Comparison of ENCODE assay signal across 1 cellular context in the genomic region with DNA sequence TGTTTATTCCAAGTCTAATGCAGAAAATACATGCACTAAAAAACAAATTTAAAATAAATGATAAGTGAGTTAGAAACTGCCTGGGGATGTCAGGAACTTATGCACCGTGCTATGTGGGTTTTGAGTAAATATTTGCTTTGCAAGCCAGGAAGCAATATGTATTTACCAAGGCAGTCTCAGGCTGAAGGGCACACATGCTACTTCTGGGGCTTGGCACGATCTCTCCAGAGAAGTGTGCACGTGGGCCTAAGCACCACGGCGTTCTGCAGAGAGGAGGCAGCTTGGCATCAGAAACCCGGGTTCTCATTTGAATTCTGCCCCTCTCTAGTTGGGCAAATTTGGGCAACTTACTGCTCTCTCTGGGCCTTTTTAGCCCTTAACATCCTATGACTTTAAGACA.
TF ChIP-seq lines count a peak whose summit lies in the region.

No MANE protein-coding gene starts in this region.

TF ChIP-seq in A549, 52 proteins besides CTCF, POLR2A, EP300 and RAD21 (continued from another document):
- TF ChIP-seq, protein P1, sequence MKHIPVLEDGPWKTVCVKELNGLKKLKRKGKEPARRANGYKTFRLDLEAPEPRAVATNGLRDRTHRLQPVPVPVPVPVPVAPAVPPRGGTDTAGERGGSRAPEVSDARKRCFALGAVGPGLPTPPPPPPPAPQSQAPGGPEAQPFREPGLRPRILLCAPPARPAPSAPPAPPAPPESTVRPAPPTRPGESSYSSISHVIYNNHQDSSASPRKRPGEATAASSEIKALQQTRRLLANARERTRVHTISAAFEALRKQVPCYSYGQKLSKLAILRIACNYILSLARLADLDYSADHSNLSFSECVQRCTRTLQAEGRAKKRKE (CRISPR knock-in tag; IDR thresholded peaks at IDR 0.05; ENCODE audit: low read depth) = peak; percentile 90
- TF ChIP-seq, protein P2, sequence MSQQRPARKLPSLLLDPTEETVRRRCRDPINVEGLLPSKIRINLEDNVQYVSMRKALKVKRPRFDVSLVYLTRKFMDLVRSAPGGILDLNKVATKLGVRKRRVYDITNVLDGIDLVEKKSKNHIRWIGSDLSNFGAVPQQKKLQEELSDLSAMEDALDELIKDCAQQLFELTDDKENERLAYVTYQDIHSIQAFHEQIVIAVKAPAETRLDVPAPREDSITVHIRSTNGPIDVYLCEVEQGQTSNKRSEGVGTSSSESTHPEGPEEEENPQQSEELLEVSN (IDR thresholded peaks at IDR 0.05; ENCODE audit: borderline replicate concordance, low read depth) = peak; percentile 85
- TF ChIP-seq, protein P3, sequence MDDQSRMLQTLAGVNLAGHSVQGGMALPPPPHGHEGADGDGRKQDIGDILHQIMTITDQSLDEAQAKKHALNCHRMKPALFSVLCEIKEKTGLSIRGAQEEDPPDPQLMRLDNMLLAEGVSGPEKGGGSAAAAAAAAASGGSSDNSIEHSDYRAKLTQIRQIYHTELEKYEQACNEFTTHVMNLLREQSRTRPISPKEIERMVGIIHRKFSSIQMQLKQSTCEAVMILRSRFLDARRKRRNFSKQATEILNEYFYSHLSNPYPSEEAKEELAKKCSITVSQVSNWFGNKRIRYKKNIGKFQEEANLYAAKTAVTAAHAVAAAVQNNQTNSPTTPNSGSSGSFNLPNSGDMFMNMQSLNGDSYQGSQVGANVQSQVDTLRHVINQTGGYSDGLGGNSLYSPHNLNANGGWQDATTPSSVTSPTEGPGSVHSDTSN (IDR thresholded peaks at IDR 0.05) = peak; percentile 45; the same call in 1 of the 2 replicates
- TF ChIP-seq SMC3 (IDR thresholded peaks at IDR 0.05) (no peak; the same call in 2 of the 3 replicates), FOSB (CRISPR knock-in tag; IDR thresholded peaks at IDR 0.05) (no peak), MYC (IDR thresholded peaks at IDR 0.05; ENCODE audit: borderline replicate concordance, low read length) (peak; percentile 74), ESRRA (IDR thresholded peaks at IDR 0.05; ENCODE audit: borderline replicate concordance, low read length) (no peak), JUN (IDR thresholded peaks at IDR 0.05) (peak in 1 of 2 experiments; percentile 50; a peak in 1 of 5 replicates), ZNF302 (CRISPR knock-in tag; IDR thresholded peaks at IDR 0.05) (peak; percentile 50; the same call in 1 of the 2 replicates), RNF2 (IDR thresholded peaks at IDR 0.05; ENCODE audit: borderline replicate concordance, low read depth) (no peak), EHF (CRISPR knock-in tag; IDR thresholded peaks at IDR 0.05) (no peak), CHD4 (IDR thresholded peaks at IDR 0.05; ENCODE audit: borderline replicate concordance) (no peak), CEBPB (IDR thresholded peaks at IDR 0.05) (0 out of 4 replicates have a peak, but pooled peaks of 1 of the 2 experiments have one; percentile 25), HOXB13 (CRISPR knock-in tag; IDR thresholded peaks at IDR 0.05; ENCODE audit: low read depth) (peak; percentile 74; the same call in 1 of the 2 replicates), MAZ (IDR thresholded peaks at IDR 0.05; ENCODE audit: borderline replicate concordance, low read depth, low read length) (no peak), RFX5 (IDR thresholded peaks at IDR 0.05) (no peak)
- TF ChIP-seq, protein P4, sequence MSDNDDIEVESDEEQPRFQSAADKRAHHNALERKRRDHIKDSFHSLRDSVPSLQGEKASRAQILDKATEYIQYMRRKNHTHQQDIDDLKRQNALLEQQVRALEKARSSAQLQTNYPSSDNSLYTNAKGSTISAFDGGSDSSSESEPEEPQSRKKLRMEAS (IDR thresholded peaks at IDR 0.05) = peak; percentile 97
- TF ChIP-seq, protein P5, sequence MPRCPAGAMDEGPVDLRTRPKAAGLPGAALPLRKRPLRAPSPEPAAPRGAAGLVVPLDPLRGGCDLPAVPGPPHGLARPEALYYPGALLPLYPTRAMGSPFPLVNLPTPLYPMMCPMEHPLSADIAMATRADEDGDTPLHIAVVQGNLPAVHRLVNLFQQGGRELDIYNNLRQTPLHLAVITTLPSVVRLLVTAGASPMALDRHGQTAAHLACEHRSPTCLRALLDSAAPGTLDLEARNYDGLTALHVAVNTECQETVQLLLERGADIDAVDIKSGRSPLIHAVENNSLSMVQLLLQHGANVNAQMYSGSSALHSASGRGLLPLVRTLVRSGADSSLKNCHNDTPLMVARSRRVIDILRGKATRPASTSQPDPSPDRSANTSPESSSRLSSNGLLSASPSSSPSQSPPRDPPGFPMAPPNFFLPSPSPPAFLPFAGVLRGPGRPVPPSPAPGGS (IDR thresholded peaks at IDR 0.05) = no peak
- TF ChIP-seq, protein P6, sequence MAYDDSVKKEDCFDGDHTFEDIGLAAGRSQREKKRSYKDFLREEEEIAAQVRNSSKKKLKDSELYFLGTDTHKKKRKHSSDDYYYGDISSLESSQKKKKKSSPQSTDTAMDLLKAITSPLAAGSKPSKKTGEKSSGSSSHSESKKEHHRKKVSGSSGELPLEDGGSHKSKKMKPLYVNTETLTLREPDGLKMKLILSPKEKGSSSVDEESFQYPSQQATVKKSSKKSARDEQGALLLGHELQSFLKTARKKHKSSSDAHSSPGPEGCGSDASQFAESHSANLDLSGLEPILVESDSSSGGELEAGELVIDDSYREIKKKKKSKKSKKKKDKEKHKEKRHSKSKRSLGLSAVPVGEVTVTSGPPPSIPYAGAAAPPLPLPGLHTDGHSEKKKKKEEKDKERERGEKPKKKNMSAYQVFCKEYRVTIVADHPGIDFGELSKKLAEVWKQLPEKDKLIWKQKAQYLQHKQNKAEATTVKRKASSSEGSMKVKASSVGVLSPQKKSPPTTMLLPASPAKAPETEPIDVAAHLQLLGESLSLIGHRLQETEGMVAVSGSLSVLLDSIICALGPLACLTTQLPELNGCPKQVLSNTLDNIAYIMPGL (CRISPR knock-in tag; IDR thresholded peaks at IDR 0.05; ENCODE audit: borderline replicate concordance) = no peak
